ENCODE assay signal across 26 cellular contexts in the genomic region with DNA sequence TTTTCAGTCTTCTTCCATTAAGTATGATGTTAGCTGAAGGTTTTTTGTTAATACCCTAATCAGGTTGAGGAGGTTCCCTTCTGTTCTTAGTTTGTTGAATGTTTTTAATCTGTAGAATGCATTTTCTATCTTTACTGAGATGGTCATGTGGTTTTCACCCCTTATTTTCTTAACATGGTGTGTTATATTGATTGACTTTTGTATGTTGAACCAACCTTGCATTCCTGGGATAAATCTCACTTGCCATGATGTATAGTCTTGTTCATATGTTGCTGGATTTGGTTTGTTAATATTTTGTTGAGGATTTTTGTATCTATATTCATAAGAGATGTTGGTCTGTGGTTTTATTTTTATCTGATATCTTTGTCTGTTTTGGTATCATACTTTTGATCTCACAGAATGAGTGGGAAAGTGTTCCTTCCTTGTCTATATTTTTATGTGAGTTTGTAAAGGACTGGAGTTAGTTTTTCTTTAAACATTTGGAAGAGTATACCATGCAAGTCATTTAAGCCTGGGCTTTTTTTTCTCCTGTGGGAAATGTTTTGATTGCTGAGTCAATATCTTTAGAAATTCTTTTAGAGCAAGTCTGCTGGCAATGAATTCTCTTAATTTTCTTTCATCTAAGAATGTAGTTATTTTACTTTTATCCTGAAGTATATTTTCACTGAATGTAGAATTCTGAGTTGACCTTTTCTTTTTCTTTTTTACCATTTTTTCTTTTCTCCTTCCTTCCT. TPM values are rescaled to one million over a fixed set of nuclear protein-coding genes. Genes with fewer than 3 reads are reported as not detected.
DNase-seq lines count a peak whose midpoint lies in the region; ATAC-seq and TF ChIP-seq lines count a peak whose summit lies in the region.
"Had no signal": no experiment of that assay in that cellular context is flagged by ENCODE, and none has a peak within 500 bp of the region (broad histone marks: within the 10 kb centered on the region; RNA-seq: fewer than 3 reads in every experiment).

No MANE protein-coding gene starts in this region.

- H3K9ac ChIP-seq in GM23248 (peak overlapping the region; percentile 66; the same call in 1 of the 2 replicates), adipocyte (ENCODE audit: low read length) (peak overlapping the region; percentile 33)
- H3K9ac ChIP-seq: KMS-11, parathyroid adenoma had no signal

- H3K4me3 ChIP-seq in GM23248 (no peak overlapping the region), adipocyte (ENCODE audit: low read length) (no peak overlapping the region), heart right ventricle (no peak overlapping the region)
- H3K4me3 ChIP-seq: ascending aorta, mucosa of descending colon, Peyer's patch, thoracic aorta had no signal

- no peaks in the 10 kb centered on the region for H3K9me2 ChIP-seq in GM23248 (ENCODE audit: insufficient read depth)

- no peak for ATAC-seq in heart right ventricle
- ATAC-seq in GM21737 (IDR thresholded peaks at IDR 0.05; ENCODE audit: unreplicated experiment), result no peak
- ATAC-seq: activated T-helper 17 cell treated with anti-CD3 and anti-CD28 coated beads, Interleukin-2, amount 50 U/mL, for 72 hours; CD8-positive, alpha-beta T cell; mucosa of descending colon; right cardiac atrium had no signal

- no peaks in the 10 kb centered on the region for H4K20me1 ChIP-seq in GM23248 (ENCODE audit: insufficient read depth)

- peak overlapping the region; percentile 69 for H3K4me2 ChIP-seq in GM23248 (ENCODE audit: unreplicated experiment)
- H3K4me2 ChIP-seq: KMS-11 had no signal

- no peaks in the 10 kb centered on the region for H3K79me2 ChIP-seq in GM23248 (ENCODE audit: insufficient read depth)
- H3K79me2 ChIP-seq: parathyroid adenoma had no signal

- H2AFZ ChIP-seq in GM23248, result no peak overlapping the region
- H2AFZ ChIP-seq: parathyroid adenoma had no signal

- DNase-seq in GM23248, result peak; percentile 78
- peak; percentile 57 for DNase-seq in adipocyte (ENCODE audit: low read depth)
- DNase-seq in fibroblast of gingiva (ENCODE audit: low read depth), result peak; percentile 43
- peak; percentile 77 for DNase-seq in stromal cell of bone marrow (ENCODE audit: low read depth)
- no peak for DNase-seq in heart right ventricle
- DNase-seq in SIG-M5 (lab: John Stamatoyannopoulos, UW), result no peak
- DNase-seq: activated CD4-positive, alpha-beta T cell treated with anti-CD3 and anti-CD28 coated beads, Interleukin-2, amount 50 U/mL, for 48 hours; activated CD8-positive, alpha-beta memory T cell treated with anti-CD3 and anti-CD28 coated beads, Interleukin-2, amount 50 U/mL, for 48 hours; CD8-positive, alpha-beta T cell; DMS79; effector memory CD4-positive, alpha-beta T cell; islet precursor cell; mucosa of descending colon; MV-4-11; NCI-H1694 treated with DMSO at 0.1 percent for 48 hours; NCI-H526; Peyer's patch; right cardiac atrium; stimulated activated CD4-positive, alpha-beta T cell treated with anti-CD3 and anti-CD28 coated beads, Interleukin-4, amount 100 ng/mL, for 4 hours; stimulated activated naive CD4-positive, alpha-beta T cell had no signal

- TF ChIP-seq CTCF in heart right ventricle (IDR thresholded peaks at IDR 0.05), result no peak

- peaks cover 54% of the 10 kb centered on the region for H3F3A ChIP-seq in GM23248 (ENCODE audit: insufficient read depth)

- H3K9me3 ChIP-seq in GM23248 (ENCODE audit: low read depth) (no peaks in the 10 kb centered on the region), adipocyte (ENCODE audit: control insufficient read depth, low read length) (peaks cover 4% of the 10 kb centered on the region), heart right ventricle (peaks cover 0 to 29% (median 16%) of the 10 kb centered on the region in 11 donors)

- H3K27me3 ChIP-seq in GM23248 (replicated peaks; ENCODE audit: insufficient read depth) (no peaks in the 10 kb centered on the region), adipocyte (replicated peaks; ENCODE audit: control insufficient read depth, insufficient read depth, low read length) (no peaks in the 10 kb centered on the region), heart right ventricle (no peaks in the 10 kb centered on the region)
- H3K27me3 ChIP-seq: ascending aorta, Peyer's patch had no signal

- H3K36me3 ChIP-seq in GM23248 (ENCODE audit: low read depth), result no peaks in the 10 kb centered on the region
- H3K36me3 ChIP-seq in adipocyte (ENCODE audit: control insufficient read depth, insufficient read depth, low read length, severe bottlenecking), result no peaks in the 10 kb centered on the region
- H3K36me3 ChIP-seq in heart right ventricle, result no peaks in the 10 kb centered on the region
- H3K36me3 ChIP-seq: ascending aorta, Peyer's patch, thoracic aorta had no signal

- H3K4me1 ChIP-seq in GM23248 (ENCODE audit: insufficient read depth) (peaks cover 37% of the 10 kb centered on the region), adipocyte (ENCODE audit: control insufficient read depth, insufficient read depth, low read length) (peaks cover 31% of the 10 kb centered on the region), heart right ventricle (peaks cover 0 to 24% (median 9%) of the 10 kb centered on the region in 9 donors)
- H3K4me1 ChIP-seq: parathyroid adenoma, Peyer's patch had no signal

- intact Hi-C loops in heart right ventricle (cut with DNase I), result no loop called here

- H3K27ac ChIP-seq in GM23248, result peak overlapping the region; percentile 92
- no peak overlapping the region for H3K27ac ChIP-seq in heart right ventricle
- H3K27ac ChIP-seq: ascending aorta, KMS-11, parathyroid adenoma, Peyer's patch had no signal

- in situ Hi-C loops in GM23248 (cut with MboI), result no loop called here

RNA-seq across cellular contexts. Expression of gene P4HA3, which starts 5.5 kb away (rescaled TPM):
- total RNA-seq in GM23248 (2014; rRNA removed; shearing (Covaris generic)), result 24.3 and 26.4 TPM in 2 replicates
- 30.6 and 34.8 TPM in 2 replicates for polyA plus RNA-seq in GM23248 (2016; fragmentation: Nextera tagmentation; extraction: Ambion mirVana)
- under 1 TPM in 4 of 10 donors, not detected in 6; 0.13 to 0.76 (median 0.29) TPM for total RNA-seq in heart right ventricle
- under 1 TPM; 0.15 to 0.59 TPM for polyA plus RNA-seq in heart right ventricle
- total RNA-seq: activated T-helper 17 cell treated with anti-CD3 and anti-CD28 coated beads, Interleukin-2, amount 50 U/mL, for 72 hours; CD8-positive, alpha-beta T cell; Peyer's patch had no signal

Comparison
In these comparisons a context has a peak if more than half of its experiments do, and no peak if none do; other contexts are left out.
1. DNase-seq: peak in GM23248 (single experiment), adipocyte (single experiment), fibroblast of gingiva (single experiment) and stromal cell of bone marrow (single experiment); none in heart right ventricle (0 of 2) and SIG-M5 (single experiment).
2. RNA of gene P4HA3, which starts 5.5 kb away (total RNA-seq): 24.3 to 26.4 TPM in GM23248; 0.13 to 0.76 TPM in heart right ventricle; every median in the first group is over 10 times any median in the second.